Comparison of ENCODE assay signal across 11 cellular contexts in the genomic region with DNA sequence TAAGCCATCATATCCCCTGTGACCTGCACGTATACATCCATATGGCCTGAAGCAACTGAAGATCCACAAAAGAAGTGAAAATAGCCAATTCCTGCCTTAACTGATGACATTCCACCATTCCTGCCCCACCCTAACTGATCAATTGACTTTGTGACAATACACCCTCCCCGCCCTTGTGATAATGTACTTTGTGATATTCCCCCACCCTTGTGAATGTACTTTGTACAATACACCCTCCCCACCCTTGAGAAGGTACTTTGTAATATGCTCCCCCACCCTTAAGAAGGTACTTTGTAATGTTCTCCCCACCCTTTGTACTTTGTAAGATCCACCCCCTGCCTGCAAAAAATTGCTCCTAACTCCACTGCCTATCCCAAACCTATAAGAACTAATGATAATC. TPM values are rescaled to one million over a fixed set of nuclear protein-coding genes. Genes with fewer than 3 reads are reported as not detected.
"Had no signal": no experiment of that assay in that cellular context is flagged by ENCODE, and none has a peak within 500 bp of the region (broad histone marks: within the 10 kb centered on the region; RNA-seq: fewer than 3 reads in every experiment).

No MANE protein-coding gene starts in this region.

RNA-seq across cellular contexts. Expression of a gene that starts 49.3 kb away (rescaled TPM):
- total RNA-seq: activated B cell treated with CpG ODN at 0.5 μM for 24 hours; activated CD4-positive, alpha-beta memory T cell treated with anti-CD3 and anti-CD28 coated beads for 36 hours; activated CD4-positive, alpha-beta memory T cell treated with anti-CD3 and anti-CD28 coated beads, Interleukin-2, amount 10 ng/mL, durations not matched to agents 7 days and 5 days; activated CD4-positive, alpha-beta T cell treated with anti-CD3 and anti-CD28 coated beads for 36 hours; activated CD4-positive, alpha-beta T cell treated with anti-CD3 and anti-CD28 coated beads, Interleukin-2, amount 10 ng/mL, durations not matched to agents 24 days and 14 days; activated CD4-positive, alpha-beta T cell treated with anti-CD3 and anti-CD28 coated beads, Interleukin-2, amount 10 ng/mL, durations not matched to agents 7 days and 5 days; activated CD8-positive, alpha-beta memory T cell treated with anti-CD3 and anti-CD28 coated beads for 36 hours; activated CD8-positive, alpha-beta memory T cell treated with anti-CD3 and anti-CD28 coated beads, Interleukin-2, amount 10 ng/mL, durations not matched to agents 7 days and 5 days; activated CD8-positive, alpha-beta T cell treated with anti-CD3 and anti-CD28 coated beads for 36 hours; activated CD8-positive, alpha-beta T cell treated with anti-CD3 and anti-CD28 coated beads, Interleukin-2, amount 10 ng/mL, durations not matched to agents 7 days and 5 days; T-helper 1 cell treated with Interleukin-12 subunit alpha and Interleukin-12 subunit beta and Interleukin-4 antibody, amounts not matched to agents 30 ng/mL and 1 ng/mL, for 36 hours had no signal
